In genomic region chr16:84672276-84673202, GRCh38 we compare ENCODE assay signal across 8 cellular contexts. TPM values are rescaled to one million over a fixed set of nuclear protein-coding genes. Genes with fewer than 3 reads are reported as not detected.
DNase-seq lines count a peak whose midpoint lies in the region; ATAC-seq and TF ChIP-seq lines count a peak whose summit lies in the region.

No MANE protein-coding gene starts in this region.

- no peaks in the 10 kb centered on the region for H3K36me3 Mint-ChIP-seq in T-cell
- no peaks in the 10 kb centered on the region for H3K36me3 Mint-ChIP-seq in activated naive CD8-positive, alpha-beta T cell treated with anti-CD3 and anti-CD28 coated beads, Interleukin-2, amount 10 ng/mL, durations not matched to agents 7 days and 5 days

- H3K4me2 ChIP-seq in KMS-11: no peak overlapping the region

- peaks cover 5 to 11% (median 7%) of the 10 kb centered on the region in 3 donors for H3K4me1 Mint-ChIP-seq in T-cell
- peaks cover 6% of the 10 kb centered on the region for H3K4me1 Mint-ChIP-seq in activated naive CD8-positive, alpha-beta T cell treated with anti-CD3 and anti-CD28 coated beads, Interleukin-2, amount 10 ng/mL, durations not matched to agents 7 days and 5 days

- no peaks in the 10 kb centered on the region for H3K4me1 ChIP-seq in KMS-11 (ENCODE audit: low read depth, poor library complexity, severe bottlenecking)
- peaks cover 0 to 7% (median 0%) of the 10 kb centered on the region in 9 donors for H3K4me1 ChIP-seq in heart right ventricle

- WGBS in heart right ventricle, 2 donors: 54 to 56% methylated on average over 23 to 26 of the region's 26 CpGs

- peak; percentile 88 to 91 (median 90) for ATAC-seq in T-cell (replicated peaks in 1 of 4)
- ATAC-seq in activated naive CD8-positive, alpha-beta T cell treated with anti-CD3 and anti-CD28 coated beads, Interleukin-2, amount 10 ng/mL, durations not matched to agents 7 days and 5 days (ENCODE audit: low read depth): peak; percentile 85
- ATAC-seq in heart right ventricle: peak; percentile 46 to 93 (median 87)
- no peak for ATAC-seq in HG03378 (IDR thresholded peaks at IDR 0.05; ENCODE audit: unreplicated experiment)

- no peaks in the 10 kb centered on the region for H3K27me3 Mint-ChIP-seq in T-cell
- peaks cover 12% of the 10 kb centered on the region for H3K27me3 Mint-ChIP-seq in activated naive CD8-positive, alpha-beta T cell treated with anti-CD3 and anti-CD28 coated beads, Interleukin-2, amount 10 ng/mL, durations not matched to agents 7 days and 5 days

- H3K9me3 ChIP-seq in heart right ventricle: no peaks in the 10 kb centered on the region

- H3K4me3 Mint-ChIP-seq in T-cell: no peak overlapping the region
- H3K4me3 Mint-ChIP-seq in activated naive CD8-positive, alpha-beta T cell treated with anti-CD3 and anti-CD28 coated beads, Interleukin-2, amount 10 ng/mL, durations not matched to agents 7 days and 5 days: no peak overlapping the region

- H3K9me3 Mint-ChIP-seq in T-cell: no peaks in the 10 kb centered on the region
- H3K9me3 Mint-ChIP-seq in activated naive CD8-positive, alpha-beta T cell treated with anti-CD3 and anti-CD28 coated beads, Interleukin-2, amount 10 ng/mL, durations not matched to agents 7 days and 5 days: no peaks in the 10 kb centered on the region

- H3K27me3 ChIP-seq in KMS-11 (ENCODE audit: insufficient read depth, low read depth) (no peaks in the 10 kb centered on the region), heart right ventricle (peaks cover 0 to 5% (median 0%) of the 10 kb centered on the region in 7 donors)

- no peak overlapping the region for H3K9ac ChIP-seq in KMS-11

- no peak overlapping the region for H2AFZ ChIP-seq in KMS-11 (ENCODE audit: low read depth)

- H3K27ac Mint-ChIP-seq in T-cell: peak overlapping the region in 1 of 2 donors; percentile 19
- no peak overlapping the region for H3K27ac Mint-ChIP-seq in activated naive CD8-positive, alpha-beta T cell treated with anti-CD3 and anti-CD28 coated beads, Interleukin-2, amount 10 ng/mL, durations not matched to agents 7 days and 5 days

- intact Hi-C loops in heart right ventricle (cut with DNase I): loop anchor here (1.0 to 5.0 kb wide), 5 partner anchors 52 to 55 kb away; no protein-coding TSS in a partner anchor

- no peaks in the 10 kb centered on the region for H3K79me2 ChIP-seq in KMS-11 (ENCODE audit: insufficient read depth, low read depth)

- POLR2A ChIA-PET in T-cell (lab: Charles Lee): interaction anchor here in 1 of 2 donors (0.6 kb wide), 1 partner anchor 129 kb away, joined by 3 read pairs; no protein-coding TSS in a partner anchor
- POLR2A ChIA-PET in activated naive CD8-positive, alpha-beta T cell treated with anti-CD3 and anti-CD28 coated beads, Interleukin-2, amount 10 ng/mL, durations not matched to agents 7 days and 5 days (lab: Charles Lee): interaction anchor here (0.7 kb wide), 2 partner anchors 76 to 81 kb away, joined by 4 to 8 read pairs; no protein-coding TSS in a partner anchor

- H4K20me1 ChIP-seq in KMS-11 (ENCODE audit: insufficient read depth): no peaks in the 10 kb centered on the region

- H3K27ac ChIP-seq in KMS-11: no peak overlapping the region
- H3K27ac ChIP-seq in heart right ventricle: no peak overlapping the region

- TF ChIP-seq CTCF in KMS-11 (conservative IDR thresholded peaks at IDR 0.05; ENCODE audit: low read depth, low read length) (peak; percentile 92), heart right ventricle (IDR thresholded peaks at IDR 0.05) (peak; percentile 88 to 94 (median 93))

- H3K4me3 ChIP-seq in KMS-11 (IDR thresholded peaks at IDR 0.05; ENCODE audit: insufficient read depth, low read depth, low read length) (no peak overlapping the region), heart right ventricle (no peak overlapping the region)

- CTCF ChIA-PET in T-cell (lab: Charles Lee): interaction anchor here (0.6 to 4.2 kb wide), 24 partner anchors 16 to 188 kb away, joined by 3 to 34 read pairs (median 4); partner anchors contain the start of gene KLHL36 (in 1 of the 2)

- H3K36me3 ChIP-seq in KMS-11 (ENCODE audit: insufficient read depth) (no peaks in the 10 kb centered on the region), heart right ventricle (peaks cover 0 to 13% (median 0%) of the 10 kb centered on the region in 9 donors)

- DNase-seq in NCI-H2081 (lab: John Stamatoyannopoulos, UW) (peak; percentile 24 to 39), NCI-H2081 treated with DMSO at 0.1 percent for 48 hours (lab: John Stamatoyannopoulos, UW) (no peak), T-cell (peak; percentile 43 to 84 (median 74)), heart right ventricle (peak; percentile 67 to 84), renal cortical epithelial cell (ENCODE audit: low read depth) (peak; percentile 55)
- peak; percentile 87 for DNase-seq in activated naive CD8-positive, alpha-beta T cell treated with anti-CD3 and anti-CD28 coated beads, Interleukin-2, amount 10 ng/mL, durations not matched to agents 7 days and 5 days

RNA-seq across cellular contexts. Expression of gene KLHL36, which starts 24.2 kb away (rescaled TPM):
- 100 to 1,000 TPM in 3 of 5 donors, 10 to 100 TPM in 2; 96.1 to 135 (median 127) TPM for total RNA-seq in T-cell
- total RNA-seq in activated naive CD8-positive, alpha-beta T cell treated with anti-CD3 and anti-CD28 coated beads, Interleukin-2, amount 10 ng/mL, durations not matched to agents 7 days and 5 days: 10 to 100 TPM; 66.8 to 72.6 TPM
- total RNA-seq in heart right ventricle: 10 to 100 TPM; 40.0 to 77.9 (median 58.4) TPM
- polyA plus RNA-seq in heart right ventricle: 10 to 100 TPM; 14.7 to 19.5 TPM
- total RNA-seq in renal cortical epithelial cell: 152 and 155 TPM in 2 replicates

RNA-seq across cellular contexts. Expression of gene USP10, which starts 27.3 kb away (rescaled TPM):
- total RNA-seq in T-cell (100 to 1,000 TPM in 3 of 5 donors, 10 to 100 TPM in 2; 80.4 to 122 (median 104) TPM), heart right ventricle (10 to 100 TPM; 59.5 to 82.9 (median 65.4) TPM), renal cortical epithelial cell (39.6 and 86.7 TPM in 2 replicates)
- total RNA-seq in activated naive CD8-positive, alpha-beta T cell treated with anti-CD3 and anti-CD28 coated beads, Interleukin-2, amount 10 ng/mL, durations not matched to agents 7 days and 5 days: 10 to 100 TPM; 75.2 to 75.8 TPM
- polyA plus RNA-seq in heart right ventricle: 10 to 100 TPM; 17.5 to 29.8 TPM

RNA-seq across cellular contexts. Expression of gene COTL1, which starts 54.7 kb away (rescaled TPM):
- total RNA-seq in T-cell: 100 to 1,000 TPM; 205 to 265 (median 221) TPM
- 100 to 1,000 TPM; 657 to 664 TPM for total RNA-seq in activated naive CD8-positive, alpha-beta T cell treated with anti-CD3 and anti-CD28 coated beads, Interleukin-2, amount 10 ng/mL, durations not matched to agents 7 days and 5 days
- 10 to 100 TPM in 5 of 10 donors, 1 to 10 TPM in 5; 6.4 to 72.9 (median 9.7) TPM for total RNA-seq in heart right ventricle
- polyA plus RNA-seq in heart right ventricle: 10 to 100 TPM in 1 of 2 donors, 1 to 10 TPM in 1; 8.6 to 24.0 TPM
- total RNA-seq in renal cortical epithelial cell: 100 and 192 TPM in 2 replicates
